Comparison of ENCODE assay signal across 9 cellular contexts in the genomic region with DNA sequence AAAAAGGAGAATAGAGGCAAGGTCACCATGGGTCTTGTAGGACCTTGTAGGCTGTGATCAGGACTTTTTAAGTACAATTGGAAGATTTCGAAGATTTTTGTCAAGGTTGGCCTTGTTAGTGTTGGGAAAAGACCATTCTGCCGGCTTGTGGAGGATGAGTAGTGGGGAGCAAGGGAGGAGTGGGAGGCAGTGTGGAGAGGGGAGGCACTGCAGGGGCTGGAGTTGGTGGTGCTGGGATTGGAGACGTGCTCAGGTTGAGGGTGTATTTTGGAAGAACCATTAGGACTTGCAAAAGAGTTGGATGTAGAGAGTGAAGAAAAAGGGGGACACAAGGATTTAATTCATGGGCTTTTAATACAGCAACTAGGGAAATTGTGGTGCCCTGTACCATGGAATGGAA.
"Had no signal": no experiment of that assay in that cellular context is flagged by ENCODE, and none has a peak within 500 bp of the region (broad histone marks: within the 10 kb centered on the region; RNA-seq: fewer than 3 reads in every experiment).

No MANE protein-coding gene starts in this region.

- H3K36me3 ChIP-seq: HAP-1 had no signal

- H3K4me2 ChIP-seq: GM23338 had no signal

- H3K27ac ChIP-seq: GM23248 had no signal

- H3K9me3 ChIP-seq: HAP-1 had no signal

- DNase-seq: GM23248, GOT3, H7, H9, HCEC 1CT, HFFc6 had no signal

- H3K9ac ChIP-seq: GM23248 had no signal

- H3K4me3 ChIP-seq: GM23248, GM23338, HAP-1 had no signal

- ATAC-seq: GM23338, HCT116 had no signal

- H3K4me1 ChIP-seq: HAP-1 had no signal
